In the genomic region with DNA sequence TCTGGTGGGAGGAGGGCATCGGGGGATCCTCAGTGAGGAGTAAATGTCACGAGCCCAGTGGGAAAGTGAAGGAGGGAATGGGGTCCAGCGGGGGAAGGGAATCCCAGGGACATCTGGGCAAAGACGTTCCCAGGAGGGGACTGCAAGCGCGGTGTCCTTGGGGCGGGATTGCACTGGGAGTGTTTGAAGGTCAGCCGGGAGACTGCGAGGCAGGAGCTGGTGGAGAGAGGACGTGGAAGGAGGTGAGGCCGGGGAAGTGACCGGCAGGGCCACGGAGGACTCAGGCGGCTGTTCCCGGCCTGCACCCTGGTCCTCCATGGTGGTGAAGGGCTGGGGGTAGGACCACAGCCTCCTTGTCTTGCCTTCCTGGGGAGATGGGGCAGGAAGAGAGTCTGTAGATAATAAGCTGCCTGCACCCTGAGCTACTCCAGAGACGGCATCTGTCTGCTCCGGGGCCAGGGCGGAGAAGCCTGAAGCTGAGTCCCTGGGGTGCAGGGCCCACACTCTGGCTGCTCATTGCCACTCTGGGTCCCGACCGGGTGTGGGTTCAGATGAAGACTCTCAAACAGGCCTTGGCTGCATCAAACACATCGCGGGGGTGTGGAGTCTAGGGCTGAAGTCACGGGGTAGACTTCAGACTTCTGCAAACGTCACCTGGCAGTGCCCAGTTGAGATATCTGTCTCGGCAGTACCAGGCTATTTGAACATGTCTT, we compare ENCODE assay signal across 1 cellular context.
TF ChIP-seq lines count a peak whose summit lies in the region.

No MANE protein-coding gene starts in this region.

TF ChIP-seq in H1, 55 proteins besides CTCF, POLR2A, EP300 and RAD21:
- no peak for TF ChIP-seq BRCA1 (IDR thresholded peaks at IDR 0.05; ENCODE audit: low read depth, low read length)
- TF ChIP-seq ZNF274 (IDR thresholded peaks at IDR 0.05; ENCODE audit: borderline replicate concordance, extremely low read depth, low read length), result no peak
- no peak for TF ChIP-seq SRF (IDR thresholded peaks at IDR 0.05; ENCODE audit: low read depth, low read length)
- no peak for TF ChIP-seq SIRT6 (IDR thresholded peaks at IDR 0.05; ENCODE audit: low read length)
- TF ChIP-seq, protein P1, sequence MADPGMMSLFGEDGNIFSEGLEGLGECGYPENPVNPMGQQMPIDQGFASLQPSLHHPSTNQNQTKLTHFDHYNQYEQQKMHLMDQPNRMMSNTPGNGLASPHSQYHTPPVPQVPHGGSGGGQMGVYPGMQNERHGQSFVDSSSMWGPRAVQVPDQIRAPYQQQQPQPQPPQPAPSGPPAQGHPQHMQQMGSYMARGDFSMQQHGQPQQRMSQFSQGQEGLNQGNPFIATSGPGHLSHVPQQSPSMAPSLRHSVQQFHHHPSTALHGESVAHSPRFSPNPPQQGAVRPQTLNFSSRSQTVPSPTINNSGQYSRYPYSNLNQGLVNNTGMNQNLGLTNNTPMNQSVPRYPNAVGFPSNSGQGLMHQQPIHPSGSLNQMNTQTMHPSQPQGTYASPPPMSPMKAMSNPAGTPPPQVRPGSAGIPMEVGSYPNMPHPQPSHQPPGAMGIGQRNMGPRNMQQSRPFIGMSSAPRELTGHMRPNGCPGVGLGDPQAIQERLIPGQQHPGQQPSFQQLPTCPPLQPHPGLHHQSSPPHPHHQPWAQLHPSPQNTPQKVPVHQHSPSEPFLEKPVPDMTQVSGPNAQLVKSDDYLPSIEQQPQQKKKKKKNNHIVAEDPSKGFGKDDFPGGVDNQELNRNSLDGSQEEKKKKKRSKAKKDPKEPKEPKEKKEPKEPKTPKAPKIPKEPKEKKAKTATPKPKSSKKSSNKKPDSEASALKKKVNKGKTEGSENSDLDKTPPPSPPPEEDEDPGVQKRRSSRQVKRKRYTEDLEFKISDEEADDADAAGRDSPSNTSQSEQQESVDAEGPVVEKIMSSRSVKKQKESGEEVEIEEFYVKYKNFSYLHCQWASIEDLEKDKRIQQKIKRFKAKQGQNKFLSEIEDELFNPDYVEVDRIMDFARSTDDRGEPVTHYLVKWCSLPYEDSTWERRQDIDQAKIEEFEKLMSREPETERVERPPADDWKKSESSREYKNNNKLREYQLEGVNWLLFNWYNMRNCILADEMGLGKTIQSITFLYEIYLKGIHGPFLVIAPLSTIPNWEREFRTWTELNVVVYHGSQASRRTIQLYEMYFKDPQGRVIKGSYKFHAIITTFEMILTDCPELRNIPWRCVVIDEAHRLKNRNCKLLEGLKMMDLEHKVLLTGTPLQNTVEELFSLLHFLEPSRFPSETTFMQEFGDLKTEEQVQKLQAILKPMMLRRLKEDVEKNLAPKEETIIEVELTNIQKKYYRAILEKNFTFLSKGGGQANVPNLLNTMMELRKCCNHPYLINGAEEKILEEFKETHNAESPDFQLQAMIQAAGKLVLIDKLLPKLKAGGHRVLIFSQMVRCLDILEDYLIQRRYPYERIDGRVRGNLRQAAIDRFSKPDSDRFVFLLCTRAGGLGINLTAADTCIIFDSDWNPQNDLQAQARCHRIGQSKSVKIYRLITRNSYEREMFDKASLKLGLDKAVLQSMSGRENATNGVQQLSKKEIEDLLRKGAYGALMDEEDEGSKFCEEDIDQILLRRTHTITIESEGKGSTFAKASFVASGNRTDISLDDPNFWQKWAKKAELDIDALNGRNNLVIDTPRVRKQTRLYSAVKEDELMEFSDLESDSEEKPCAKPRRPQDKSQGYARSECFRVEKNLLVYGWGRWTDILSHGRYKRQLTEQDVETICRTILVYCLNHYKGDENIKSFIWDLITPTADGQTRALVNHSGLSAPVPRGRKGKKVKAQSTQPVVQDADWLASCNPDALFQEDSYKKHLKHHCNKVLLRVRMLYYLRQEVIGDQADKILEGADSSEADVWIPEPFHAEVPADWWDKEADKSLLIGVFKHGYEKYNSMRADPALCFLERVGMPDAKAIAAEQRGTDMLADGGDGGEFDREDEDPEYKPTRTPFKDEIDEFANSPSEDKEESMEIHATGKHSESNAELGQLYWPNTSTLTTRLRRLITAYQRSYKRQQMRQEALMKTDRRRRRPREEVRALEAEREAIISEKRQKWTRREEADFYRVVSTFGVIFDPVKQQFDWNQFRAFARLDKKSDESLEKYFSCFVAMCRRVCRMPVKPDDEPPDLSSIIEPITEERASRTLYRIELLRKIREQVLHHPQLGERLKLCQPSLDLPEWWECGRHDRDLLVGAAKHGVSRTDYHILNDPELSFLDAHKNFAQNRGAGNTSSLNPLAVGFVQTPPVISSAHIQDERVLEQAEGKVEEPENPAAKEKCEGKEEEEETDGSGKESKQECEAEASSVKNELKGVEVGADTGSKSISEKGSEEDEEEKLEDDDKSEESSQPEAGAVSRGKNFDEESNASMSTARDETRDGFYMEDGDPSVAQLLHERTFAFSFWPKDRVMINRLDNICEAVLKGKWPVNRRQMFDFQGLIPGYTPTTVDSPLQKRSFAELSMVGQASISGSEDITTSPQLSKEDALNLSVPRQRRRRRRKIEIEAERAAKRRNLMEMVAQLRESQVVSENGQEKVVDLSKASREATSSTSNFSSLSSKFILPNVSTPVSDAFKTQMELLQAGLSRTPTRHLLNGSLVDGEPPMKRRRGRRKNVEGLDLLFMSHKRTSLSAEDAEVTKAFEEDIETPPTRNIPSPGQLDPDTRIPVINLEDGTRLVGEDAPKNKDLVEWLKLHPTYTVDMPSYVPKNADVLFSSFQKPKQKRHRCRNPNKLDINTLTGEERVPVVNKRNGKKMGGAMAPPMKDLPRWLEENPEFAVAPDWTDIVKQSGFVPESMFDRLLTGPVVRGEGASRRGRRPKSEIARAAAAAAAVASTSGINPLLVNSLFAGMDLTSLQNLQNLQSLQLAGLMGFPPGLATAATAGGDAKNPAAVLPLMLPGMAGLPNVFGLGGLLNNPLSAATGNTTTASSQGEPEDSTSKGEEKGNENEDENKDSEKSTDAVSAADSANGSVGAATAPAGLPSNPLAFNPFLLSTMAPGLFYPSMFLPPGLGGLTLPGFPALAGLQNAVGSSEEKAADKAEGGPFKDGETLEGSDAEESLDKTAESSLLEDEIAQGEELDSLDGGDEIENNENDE (IDR thresholded peaks at IDR 0.05; ENCODE audit: insufficient replicate concordance, low read length), result no peak
- TF ChIP-seq POU5F1 (IDR thresholded peaks at IDR 0.05; ENCODE audit: low read depth, low read length), result no peak
- no peak for TF ChIP-seq TAF1 (IDR thresholded peaks at IDR 0.05; ENCODE audit: low read depth, low read length)
- no peak for TF ChIP-seq CBX5 (IDR thresholded peaks at IDR 0.05; ENCODE audit: low read depth, low read length)
- no peak for TF ChIP-seq SP4 (IDR thresholded peaks at IDR 0.05; ENCODE audit: low read length)
- TF ChIP-seq POLR2AphosphoS5 (IDR thresholded peaks at IDR 0.05; ENCODE audit: low read depth, low read length), result no peak
- TF ChIP-seq SP1 (IDR thresholded peaks at IDR 0.05; ENCODE audit: low read depth, low read length), result no peak
- TF ChIP-seq RFX5 (IDR thresholded peaks at IDR 0.05; ENCODE audit: borderline replicate concordance, low read depth, low read length), result no peak
- TF ChIP-seq TAF7 (optimal IDR thresholded peaks at IDR 0.05; ENCODE audit: borderline replicate concordance, low read depth, low read length), result no peak
- TF ChIP-seq, protein P2, sequence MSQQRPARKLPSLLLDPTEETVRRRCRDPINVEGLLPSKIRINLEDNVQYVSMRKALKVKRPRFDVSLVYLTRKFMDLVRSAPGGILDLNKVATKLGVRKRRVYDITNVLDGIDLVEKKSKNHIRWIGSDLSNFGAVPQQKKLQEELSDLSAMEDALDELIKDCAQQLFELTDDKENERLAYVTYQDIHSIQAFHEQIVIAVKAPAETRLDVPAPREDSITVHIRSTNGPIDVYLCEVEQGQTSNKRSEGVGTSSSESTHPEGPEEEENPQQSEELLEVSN (IDR thresholded peaks at IDR 0.05), result no peak
- TF ChIP-seq SAP30 (IDR thresholded peaks at IDR 0.05; ENCODE audit: insufficient read depth, insufficient replicate concordance, low read length), result no peak
- TF ChIP-seq SUZ12 (IDR thresholded peaks at IDR 0.05; ENCODE audit: low read length), result no peak
